Comparison of ENCODE assay signal across 8 cellular contexts in the genomic region with DNA sequence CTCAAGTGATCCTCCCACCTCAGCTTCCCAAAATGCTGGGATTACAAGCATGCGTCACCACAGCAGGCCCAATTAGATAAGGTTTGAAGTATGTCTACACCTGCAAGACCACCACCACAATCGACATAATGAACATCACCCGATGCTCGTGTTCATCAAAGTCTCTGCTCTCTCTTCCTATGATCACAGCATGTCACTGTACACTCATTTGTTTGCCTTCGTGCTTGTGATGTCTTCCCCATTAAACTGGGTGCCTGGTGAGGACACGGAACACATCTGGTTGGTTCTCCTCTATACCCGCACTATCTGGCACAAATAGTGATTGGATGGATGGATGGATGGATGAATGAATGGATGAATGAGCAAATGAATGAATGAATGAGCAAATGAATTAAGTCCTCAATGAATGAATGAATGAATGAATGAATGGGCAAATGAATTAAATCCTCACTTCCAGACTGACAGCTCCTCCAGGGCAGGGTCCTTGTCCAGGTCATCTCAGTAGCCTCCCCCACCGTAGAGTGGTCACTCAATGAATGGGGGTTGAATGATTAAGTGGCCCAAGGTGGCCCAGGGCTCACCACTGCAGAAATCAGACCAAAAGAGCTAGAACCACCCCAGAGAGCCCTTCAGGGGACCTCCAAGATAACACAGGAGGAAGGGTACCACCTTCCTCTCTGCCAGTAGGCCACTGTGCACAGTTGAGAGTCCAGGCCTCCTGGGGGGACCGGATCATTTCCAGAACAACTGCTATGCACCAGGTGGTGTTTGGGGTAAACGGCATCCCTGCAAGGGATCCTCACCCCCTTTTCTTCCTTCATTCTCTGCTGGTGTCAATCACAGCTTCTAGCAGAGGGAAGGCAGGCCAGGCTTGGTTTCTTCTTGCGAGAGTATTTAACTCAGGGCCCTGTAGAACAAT. TPM values are rescaled to one million over a fixed set of nuclear protein-coding genes. Genes with fewer than 3 reads are reported as not detected.
DNase-seq lines count a peak whose midpoint lies in the region; ATAC-seq and TF ChIP-seq lines count a peak whose summit lies in the region.

No MANE protein-coding gene starts in this region.

- POLR2A ChIA-PET in GM10248 (lab: Yijun Ruan, JAX), result interaction anchor here (0.6 to 3.3 kb wide), 14 partner anchors 8 to 165 kb away, joined by 3 to 23 read pairs (median 4); no protein-coding TSS in a partner anchor

- DNase-seq in DMS79 treated with DMSO at 0.1 percent for 48 hours (lab: John Stamatoyannopoulos, UW) (peak; percentile 10), DMS79 (lab: John Stamatoyannopoulos, UW) (no peak), NCI-H446 treated with DMSO at 0.1 percent for 48 hours (lab: John Stamatoyannopoulos, UW) (peak; percentile 47), kidney tubule cell (ENCODE audit: low spot score) (peak; percentile 78), upper lobe of left lung (no peak), NCI-H1048 (lab: John Stamatoyannopoulos, UW) (no peak), GM10248 (ENCODE audit: extremely low spot score) (no peak)
- DNase-seq in activated naive CD8-positive, alpha-beta T cell treated with anti-CD3 and anti-CD28 coated beads, Interleukin-2, amount 50 U/mL, for 24 hours, result peak; percentile 47

- H3K27ac Mint-ChIP-seq in activated naive CD8-positive, alpha-beta T cell treated with anti-CD3 and anti-CD28 coated beads, Interleukin-2, amount 50 U/mL, for 24 hours, result peak overlapping the region; percentile 90

- H3K4me1 Mint-ChIP-seq in activated naive CD8-positive, alpha-beta T cell treated with anti-CD3 and anti-CD28 coated beads, Interleukin-2, amount 50 U/mL, for 24 hours, result peaks cover 37% of the 10 kb centered on the region

- peaks cover 51% of the 10 kb centered on the region for H3K36me3 Mint-ChIP-seq in activated naive CD8-positive, alpha-beta T cell treated with anti-CD3 and anti-CD28 coated beads, Interleukin-2, amount 50 U/mL, for 24 hours (ENCODE audit: low read depth)

- H3K4me1 ChIP-seq in upper lobe of left lung, result peaks cover 13 to 35% (median 21%) of the 10 kb centered on the region in 4 donors

- peaks cover 4% of the 10 kb centered on the region for H3K27me3 Mint-ChIP-seq in activated naive CD8-positive, alpha-beta T cell treated with anti-CD3 and anti-CD28 coated beads, Interleukin-2, amount 50 U/mL, for 24 hours

- H3K4me3 Mint-ChIP-seq in activated naive CD8-positive, alpha-beta T cell treated with anti-CD3 and anti-CD28 coated beads, Interleukin-2, amount 50 U/mL, for 24 hours, result peak overlapping the region; percentile 99

- TF ChIP-seq POLR2A in upper lobe of left lung (IDR thresholded peaks at IDR 0.05), result peak in 1 of 4 donors; percentile 10

- peak overlapping the region in 1 of 4 donors; percentile 100 for H3K4me3 ChIP-seq in upper lobe of left lung

- H3K9me3 Mint-ChIP-seq in activated naive CD8-positive, alpha-beta T cell treated with anti-CD3 and anti-CD28 coated beads, Interleukin-2, amount 50 U/mL, for 24 hours, result no peaks in the 10 kb centered on the region

- H3K36me3 ChIP-seq in upper lobe of left lung, result peaks cover 31 to 64% (median 48%) of the 10 kb centered on the region in 4 donors

- no peak for TF ChIP-seq EP300 in upper lobe of left lung (IDR thresholded peaks at IDR 0.05)

- peak; percentile 1 for ATAC-seq in activated naive CD8-positive, alpha-beta T cell treated with anti-CD3 and anti-CD28 coated beads, Interleukin-2, amount 50 U/mL, for 24 hours
- ATAC-seq in upper lobe of left lung (ENCODE audit: low FRiP score in 2 of 2), result no peak

- CTCF ChIA-PET in GM10248 (lab: Yijun Ruan, JAX), result interaction anchor here (1.2 to 2.8 kb wide), 6 partner anchors 9 to 152 kb away, joined by 3 to 12 read pairs (median 5); no protein-coding TSS in a partner anchor

- H3K27me3 ChIP-seq in upper lobe of left lung, result no peaks in the 10 kb centered on the region

- TF ChIP-seq CTCF in upper lobe of left lung (IDR thresholded peaks at IDR 0.05), result no peak
- no peak for TF ChIP-seq CTCF in GM10248 (IDR thresholded peaks at IDR 0.05; ENCODE audit: control extremely low read depth, extremely low read depth, low read depth, missing control alignments)

- 69% methylated on average over 9 to 11 of the region's 11 CpGs for WGBS in upper lobe of left lung, 2 donors

- H3K9me3 ChIP-seq in upper lobe of left lung, result no peaks in the 10 kb centered on the region

- peak overlapping the region in 3 of 4 donors; percentile 99 to 100 (median 100) for H3K27ac ChIP-seq in upper lobe of left lung

RNA-seq across cellular contexts. Expression of gene ACTB, which starts 4.9 kb away (rescaled TPM):
- total RNA-seq in upper lobe of left lung, result 1,000 to 10,000 TPM; 1,290 to 6,239 (median 4,085) TPM

RNA-seq across cellular contexts. Expression of gene FBXL18, which starts 11.9 kb away (rescaled TPM):
- total RNA-seq in upper lobe of left lung, result 10 to 100 TPM in 4 of 6 donors, 1 to 10 TPM in 2; 8.1 to 22.0 (median 11.4) TPM

Comparison
In these comparisons a context has a peak if more than half of its experiments do, and no peak if none do; other contexts are left out.
1. DNase-seq: peak in DMS79 treated with DMSO at 0.1 percent for 48 hours (single experiment), NCI-H446 treated with DMSO at 0.1 percent for 48 hours (single experiment), activated naive CD8-positive, alpha-beta T cell treated with anti-CD3 and anti-CD28 coated beads, Interleukin-2, amount 50 U/mL, for 24 hours (single experiment) and kidney tubule cell (single experiment); none in DMS79 (single experiment), upper lobe of left lung (0 of 2), NCI-H1048 (single experiment) and GM10248 (single experiment).